18 cellular contexts compared by ENCODE assay signal in the genomic region with DNA sequence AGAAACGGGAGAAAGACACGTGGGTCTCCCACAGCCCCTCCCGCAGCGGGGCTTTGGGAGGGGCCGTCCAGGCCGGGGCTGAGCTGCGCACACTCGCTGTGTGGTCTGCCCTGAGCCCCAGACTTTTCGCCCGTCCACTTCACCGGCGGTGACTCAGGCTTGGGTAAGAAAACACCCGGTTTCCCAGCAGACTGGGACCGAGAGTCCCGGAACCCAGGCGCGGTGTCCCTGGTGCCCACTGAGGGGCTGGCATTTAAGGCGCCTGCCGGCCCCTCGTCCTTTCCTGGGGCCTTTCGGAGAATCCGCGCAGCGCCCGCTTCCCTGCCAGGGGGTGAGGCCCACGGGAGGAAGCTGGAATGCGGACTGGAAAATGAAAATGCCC.
DNase-seq lines count a peak whose midpoint lies in the region; TF ChIP-seq lines count a peak whose summit lies in the region.
"Had no signal": no experiment of that assay in that cellular context is flagged by ENCODE, and none has a peak within 500 bp of the region (broad histone marks: within the 10 kb centered on the region; RNA-seq: fewer than 3 reads in every experiment).

No MANE protein-coding gene starts in this region.

- no peaks in the 10 kb centered on the region for H3K9me3 ChIP-seq in ascending aorta
- no peaks in the 10 kb centered on the region for H3K9me3 ChIP-seq in skeletal muscle tissue (ENCODE audit: control insufficient read depth in 3 of 3, low read length in 3 of 3)
- H3K9me3 ChIP-seq: left ventricle myocardium inferior had no signal

- H3K27me3 ChIP-seq in ascending aorta (no peaks in the 10 kb centered on the region), skeletal muscle tissue (ENCODE audit: control insufficient read depth in 3 of 3, insufficient read depth in 3 of 3, low read length in 3 of 3) (peaks cover 0 to 3% (median 2%) of the 10 kb centered on the region in 3 donors)

- TF ChIP-seq CTCF in ascending aorta (IDR thresholded peaks at IDR 0.05): no peak

- no peaks in the 10 kb centered on the region for H3K36me3 ChIP-seq in ascending aorta
- H3K36me3 ChIP-seq in skeletal muscle tissue (ENCODE audit: control insufficient read depth in 3 of 3, insufficient read depth in 3 of 3, low read length in 3 of 3): no peaks in the 10 kb centered on the region
- H3K36me3 ChIP-seq: left ventricle myocardium inferior had no signal

- H3K9ac ChIP-seq in skeletal muscle tissue (ENCODE audit: low read depth in 1 of 3, low read length in 3 of 3): peak overlapping the region in 2 of 3 donors; percentile 23 to 45

- peak overlapping the region; percentile 16 to 54 for H3K4me3 ChIP-seq in ascending aorta
- peak overlapping the region in 1 of 3 donors; percentile 41 for H3K4me3 ChIP-seq in skeletal muscle tissue (ENCODE audit: low read length in 3 of 3)
- H3K4me3 ChIP-seq: left ventricle myocardium inferior had no signal

- peak; percentile 78 for DNase-seq in EH (ENCODE audit: low read depth)
- DNase-seq in ascending aorta (ENCODE audit: low spot score in 2 of 2): no peak
- peak; percentile 42 for DNase-seq in left kidney (ENCODE audit: low read depth, low spot score)
- DNase-seq in KBM-7: no peak
- no peak for DNase-seq in putamen (ENCODE audit: low spot score)
- DNase-seq in NCI-H128 (lab: John Stamatoyannopoulos, UW; ENCODE audit: unreplicated experiment): no peak
- no peak for DNase-seq in midbrain (lab: John Stamatoyannopoulos, UW)
- DNase-seq: activated CD4-positive, alpha-beta T cell treated with anti-CD3 and anti-CD28 coated beads, Interleukin-2, amount 50 U/mL, for 4 hours; activated gamma-delta T cell; CD4-positive, alpha-beta memory T cell; central memory CD4-positive, alpha-beta T cell; effector CD8-positive, alpha-beta T cell; Karpas-422; left ventricle myocardium inferior; NCI-H1105 treated with DMSO at 0.1 percent for 48 hours; NCI-H2171 treated with DMSO at 0.1 percent for 48 hours; NCI-H748 treated with DMSO at 0.1 percent for 48 hours had no signal

- intact Hi-C loops in ascending aorta (cut with DNase I): no loop called here

- H3K27ac ChIP-seq in ascending aorta: peak overlapping the region; percentile 27 to 78
- no peak overlapping the region for H3K27ac ChIP-seq in skeletal muscle tissue (ENCODE audit: low read depth, low read length)
- H3K27ac ChIP-seq: left ventricle myocardium inferior had no signal

- H3K4me1 ChIP-seq in ascending aorta (peaks cover 0 to 2% of the 10 kb centered on the region in 2 donors), skeletal muscle tissue (ENCODE audit: control insufficient read depth in 3 of 3, insufficient read depth in 3 of 3, low read length in 3 of 3) (no peaks in the 10 kb centered on the region)
- H3K4me1 ChIP-seq: left ventricle myocardium inferior had no signal

- in situ Hi-C loops in KBM-7 (cut with MboI; ENCODE audit: low pct_unique_long_range_greater_than_20kb, low sequenced_read_pairs): no loop called here

Comparison
In these comparisons a context has a peak if more than half of its experiments do, and no peak if none do; other contexts are left out.
1. DNase-seq: peak in EH (single experiment) and left kidney (single experiment); none in ascending aorta (0 of 2), KBM-7 (single experiment), putamen (single experiment), NCI-H128 (single experiment) and midbrain (single experiment).